Comparison of ENCODE assay signal across 1 cellular context in genomic region chr4:185534850-185535761, GRCh38.
A peak's percentile ranks its signal among the peaks of the same experiment; 100 is the strongest.
TF ChIP-seq lines count a peak whose summit lies in the region.

A gene with protein sequence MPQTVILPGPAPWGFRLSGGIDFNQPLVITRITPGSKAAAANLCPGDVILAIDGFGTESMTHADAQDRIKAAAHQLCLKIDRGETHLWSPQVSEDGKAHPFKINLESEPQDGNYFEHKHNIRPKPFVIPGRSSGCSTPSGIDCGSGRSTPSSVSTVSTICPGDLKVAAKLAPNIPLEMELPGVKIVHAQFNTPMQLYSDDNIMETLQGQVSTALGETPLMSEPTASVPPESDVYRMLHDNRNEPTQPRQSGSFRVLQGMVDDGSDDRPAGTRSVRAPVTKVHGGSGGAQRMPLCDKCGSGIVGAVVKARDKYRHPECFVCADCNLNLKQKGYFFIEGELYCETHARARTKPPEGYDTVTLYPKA (minus strand): TSS chr4:185535507. CDS start chr4:185535434, 73 bp downstream.

TF ChIP-seq in HepG2, 621 proteins besides CTCF, POLR2A, EP300 and RAD21 (continued from another document and continues in another):
- TF ChIP-seq ZFP91 (CRISPR knock-in tag; IDR thresholded peaks at IDR 0.05; ENCODE audit: borderline replicate concordance) (peak; percentile 59; the same call in 1 of the 2 replicates), ERF (CRISPR knock-in tag; IDR thresholded peaks at IDR 0.05) (no peak), RXRA (CRISPR knock-in tag; IDR thresholded peaks at IDR 0.05) (no peak), AGO2 (optimal IDR thresholded peaks at IDR 0.05; ENCODE audit: low read depth, low read length) (peak; percentile 31), ZNF891 (CRISPR knock-in tag; IDR thresholded peaks at IDR 0.05) (no peak), CEBPG (CRISPR knock-in tag; IDR thresholded peaks at IDR 0.05) (no peak), ZNF619 (CRISPR knock-in tag; IDR thresholded peaks at IDR 0.05) (peak; percentile 43; the same call in 1 of the 2 replicates), KLF6 (CRISPR knock-in tag; IDR thresholded peaks at IDR 0.05) (0 out of 2 replicates have a peak, but pooled peaks have one; percentile 26), ATF3 (CRISPR knock-in tag; IDR thresholded peaks at IDR 0.05) (peak; percentile 72; the same call in 1 of the 2 replicates), ZSCAN21 (CRISPR knock-in tag; IDR thresholded peaks at IDR 0.05; ENCODE audit: borderline replicate concordance) (peak; percentile 32; the same call in 1 of the 2 replicates), EZH2 (conservative IDR thresholded peaks at IDR 0.05; ENCODE audit: low read depth, low read length) (0 out of 2 replicates have a peak, but pooled peaks have one; percentile 52), THRA (CRISPR knock-in tag; IDR thresholded peaks at IDR 0.05; ENCODE audit: borderline replicate concordance) (peak; percentile 41; the same call in 1 of the 2 replicates), NFE2L2 (IDR thresholded peaks at IDR 0.05; ENCODE audit: low read length) (no peak), CREB1 (IDR thresholded peaks at IDR 0.05) (peak; percentile 87), CREB1 (CRISPR knock-in tag; IDR thresholded peaks at IDR 0.05) (no peak), TFDP1 (CRISPR knock-in tag; IDR thresholded peaks at IDR 0.05; ENCODE audit: borderline replicate concordance) (peak; percentile 37; the same call in 1 of the 2 replicates), PATZ1 (CRISPR knock-in tag; IDR thresholded peaks at IDR 0.05) (peak; percentile 72), RXRB (CRISPR knock-in tag; IDR thresholded peaks at IDR 0.05; ENCODE audit: borderline replicate concordance) (no peak), ZNF792 (CRISPR knock-in tag; IDR thresholded peaks at IDR 0.05) (peak; percentile 48; the same call in 1 of the 2 replicates), HCFC1 (IDR thresholded peaks at IDR 0.05; ENCODE audit: low read depth, low read length) (no peak), RBM39 (IDR thresholded peaks at IDR 0.05; ENCODE audit: low read depth, low read length, poor library complexity, severe bottlenecking) (peak; percentile 77), THAP11 (CRISPR knock-in tag; IDR thresholded peaks at IDR 0.05) (peak; percentile 14; the same call in 1 of the 2 replicates), KDM5B (CRISPR knock-in tag; IDR thresholded peaks at IDR 0.05; ENCODE audit: borderline replicate concordance) (peak; percentile 45; the same call in 1 of the 2 replicates), FOSL2 (CRISPR knock-in tag; IDR thresholded peaks at IDR 0.05) (peak; percentile 42), TBX2 (CRISPR knock-in tag; IDR thresholded peaks at IDR 0.05; ENCODE audit: borderline replicate concordance) (0 out of 2 replicates have a peak, but pooled peaks have one; percentile 14), NR1H2 (CRISPR knock-in tag; IDR thresholded peaks at IDR 0.05; ENCODE audit: borderline replicate concordance, low read depth) (no peak), ZNF703 (CRISPR knock-in tag; IDR thresholded peaks at IDR 0.05; ENCODE audit: borderline replicate concordance) (no peak), FOXK1 (CRISPR knock-in tag; IDR thresholded peaks at IDR 0.05; ENCODE audit: borderline replicate concordance, low read depth) (no peak), ZNF777 (CRISPR knock-in tag; IDR thresholded peaks at IDR 0.05) (peak; percentile 90), ATF7 (IDR thresholded peaks at IDR 0.05) (peak; percentile 73), ATF7 (CRISPR knock-in tag; IDR thresholded peaks at IDR 0.05) (peak; percentile 86), SP4 (CRISPR knock-in tag; IDR thresholded peaks at IDR 0.05) (peak; percentile 30; the same call in 1 of the 2 replicates), MTA1 (CRISPR knock-in tag; IDR thresholded peaks at IDR 0.05; ENCODE audit: borderline replicate concordance) (peak; percentile 39; the same call in 1 of the 2 replicates), ZNF235 (CRISPR knock-in tag; IDR thresholded peaks at IDR 0.05; ENCODE audit: borderline replicate concordance) (0 out of 2 replicates have a peak, but pooled peaks have one; percentile 30)
- TF ChIP-seq, protein P1, sequence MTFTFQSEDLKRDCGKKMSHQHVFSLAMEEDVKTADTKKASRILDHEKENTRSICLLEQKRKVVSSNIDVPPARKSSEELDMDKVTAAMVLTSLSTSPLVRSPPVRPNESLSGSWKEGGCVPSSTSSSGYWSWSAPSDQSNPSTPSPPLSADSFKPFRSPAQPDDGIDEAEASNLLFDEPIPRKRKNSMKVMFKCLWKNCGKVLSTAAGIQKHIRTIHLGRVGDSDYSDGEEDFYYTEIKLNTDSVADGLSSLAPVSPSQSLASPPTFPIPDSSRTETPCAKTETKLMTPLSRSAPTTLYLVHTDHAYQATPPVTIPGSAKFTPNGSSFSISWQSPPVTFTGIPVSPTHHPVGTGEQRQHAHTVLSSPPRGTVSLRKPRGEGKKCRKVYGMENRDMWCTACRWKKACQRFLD (CRISPR knock-in tag; IDR thresholded peaks at IDR 0.05; ENCODE audit: borderline replicate concordance): 0 out of 2 replicates have a peak, but pooled peaks have one; percentile 33
- TF ChIP-seq, protein P2, sequence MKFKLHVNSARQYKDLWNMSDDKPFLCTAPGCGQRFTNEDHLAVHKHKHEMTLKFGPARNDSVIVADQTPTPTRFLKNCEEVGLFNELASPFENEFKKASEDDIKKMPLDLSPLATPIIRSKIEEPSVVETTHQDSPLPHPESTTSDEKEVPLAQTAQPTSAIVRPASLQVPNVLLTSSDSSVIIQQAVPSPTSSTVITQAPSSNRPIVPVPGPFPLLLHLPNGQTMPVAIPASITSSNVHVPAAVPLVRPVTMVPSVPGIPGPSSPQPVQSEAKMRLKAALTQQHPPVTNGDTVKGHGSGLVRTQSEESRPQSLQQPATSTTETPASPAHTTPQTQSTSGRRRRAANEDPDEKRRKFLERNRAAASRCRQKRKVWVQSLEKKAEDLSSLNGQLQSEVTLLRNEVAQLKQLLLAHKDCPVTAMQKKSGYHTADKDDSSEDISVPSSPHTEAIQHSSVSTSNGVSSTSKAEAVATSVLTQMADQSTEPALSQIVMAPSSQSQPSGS (CRISPR knock-in tag; IDR thresholded peaks at IDR 0.05): peak; percentile 75
- TF ChIP-seq, protein P3, sequence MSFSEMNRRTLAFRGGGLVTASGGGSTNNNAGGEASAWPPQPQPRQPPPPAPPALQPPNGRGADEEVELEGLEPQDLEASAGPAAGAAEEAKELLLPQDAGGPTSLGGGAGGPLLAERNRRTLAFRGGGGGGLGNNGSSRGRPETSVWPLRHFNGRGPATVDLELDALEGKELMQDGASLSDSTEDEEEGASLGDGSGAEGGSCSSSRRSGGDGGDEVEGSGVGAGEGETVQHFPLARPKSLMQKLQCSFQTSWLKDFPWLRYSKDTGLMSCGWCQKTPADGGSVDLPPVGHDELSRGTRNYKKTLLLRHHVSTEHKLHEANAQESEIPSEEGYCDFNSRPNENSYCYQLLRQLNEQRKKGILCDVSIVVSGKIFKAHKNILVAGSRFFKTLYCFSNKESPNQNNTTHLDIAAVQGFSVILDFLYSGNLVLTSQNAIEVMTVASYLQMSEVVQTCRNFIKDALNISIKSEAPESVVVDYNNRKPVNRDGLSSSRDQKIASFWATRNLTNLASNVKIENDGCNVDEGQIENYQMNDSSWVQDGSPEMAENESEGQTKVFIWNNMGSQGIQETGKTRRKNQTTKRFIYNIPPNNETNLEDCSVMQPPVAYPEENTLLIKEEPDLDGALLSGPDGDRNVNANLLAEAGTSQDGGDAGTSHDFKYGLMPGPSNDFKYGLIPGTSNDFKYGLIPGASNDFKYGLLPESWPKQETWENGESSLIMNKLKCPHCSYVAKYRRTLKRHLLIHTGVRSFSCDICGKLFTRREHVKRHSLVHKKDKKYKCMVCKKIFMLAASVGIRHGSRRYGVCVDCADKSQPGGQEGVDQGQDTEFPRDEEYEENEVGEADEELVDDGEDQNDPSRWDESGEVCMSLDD (CRISPR knock-in tag; IDR thresholded peaks at IDR 0.05; ENCODE audit: borderline replicate concordance): no peak
- TF ChIP-seq, protein P4, sequence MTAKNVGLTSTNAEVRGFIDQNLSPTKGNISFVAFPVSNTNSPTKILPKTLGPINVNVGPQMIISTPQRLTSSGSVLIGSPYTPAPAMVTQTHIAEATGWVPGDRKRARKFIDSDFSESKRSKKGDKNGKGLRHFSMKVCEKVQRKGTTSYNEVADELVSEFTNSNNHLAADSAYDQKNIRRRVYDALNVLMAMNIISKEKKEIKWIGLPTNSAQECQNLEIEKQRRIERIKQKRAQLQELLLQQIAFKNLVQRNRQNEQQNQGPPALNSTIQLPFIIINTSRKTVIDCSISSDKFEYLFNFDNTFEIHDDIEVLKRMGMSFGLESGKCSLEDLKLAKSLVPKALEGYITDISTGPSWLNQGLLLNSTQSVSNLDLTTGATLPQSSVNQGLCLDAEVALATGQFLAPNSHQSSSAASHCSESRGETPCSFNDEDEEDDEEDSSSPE (CRISPR knock-in tag; IDR thresholded peaks at IDR 0.05): peak; percentile 51
- TF ChIP-seq, protein P5, sequence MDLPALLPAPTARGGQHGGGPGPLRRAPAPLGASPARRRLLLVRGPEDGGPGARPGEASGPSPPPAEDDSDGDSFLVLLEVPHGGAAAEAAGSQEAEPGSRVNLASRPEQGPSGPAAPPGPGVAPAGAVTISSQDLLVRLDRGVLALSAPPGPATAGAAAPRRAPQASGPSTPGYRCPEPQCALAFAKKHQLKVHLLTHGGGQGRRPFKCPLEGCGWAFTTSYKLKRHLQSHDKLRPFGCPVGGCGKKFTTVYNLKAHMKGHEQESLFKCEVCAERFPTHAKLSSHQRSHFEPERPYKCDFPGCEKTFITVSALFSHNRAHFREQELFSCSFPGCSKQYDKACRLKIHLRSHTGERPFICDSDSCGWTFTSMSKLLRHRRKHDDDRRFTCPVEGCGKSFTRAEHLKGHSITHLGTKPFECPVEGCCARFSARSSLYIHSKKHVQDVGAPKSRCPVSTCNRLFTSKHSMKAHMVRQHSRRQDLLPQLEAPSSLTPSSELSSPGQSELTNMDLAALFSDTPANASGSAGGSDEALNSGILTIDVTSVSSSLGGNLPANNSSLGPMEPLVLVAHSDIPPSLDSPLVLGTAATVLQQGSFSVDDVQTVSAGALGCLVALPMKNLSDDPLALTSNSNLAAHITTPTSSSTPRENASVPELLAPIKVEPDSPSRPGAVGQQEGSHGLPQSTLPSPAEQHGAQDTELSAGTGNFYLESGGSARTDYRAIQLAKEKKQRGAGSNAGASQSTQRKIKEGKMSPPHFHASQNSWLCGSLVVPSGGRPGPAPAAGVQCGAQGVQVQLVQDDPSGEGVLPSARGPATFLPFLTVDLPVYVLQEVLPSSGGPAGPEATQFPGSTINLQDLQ (CRISPR knock-in tag; IDR thresholded peaks at IDR 0.05): peak; percentile 64; the same call in 1 of the 2 replicates
